Comparison of ENCODE assay signal across 11 cellular contexts in genomic region chr1:156359973-156360372, GRCh38. TPM values are rescaled to one million over a fixed set of nuclear protein-coding genes. Genes with fewer than 3 reads are reported as not detected.
DNase-seq lines count a peak whose midpoint lies in the region; ATAC-seq lines count a peak whose summit lies in the region.
"Had no signal": no experiment of that assay in that cellular context is flagged by ENCODE, and none has a peak within 500 bp of the region (broad histone marks: within the 10 kb centered on the region; RNA-seq: fewer than 3 reads in every experiment).

No MANE protein-coding gene starts in this region.

- ATAC-seq in stimulated activated naive CD8-positive, alpha-beta T cell treated with anti-CD3 and anti-CD28 coated beads, Interleukin-15, amount 100 ng/mL, for 72 hours, result no peak
- ATAC-seq in stimulated activated naive CD8-positive, alpha-beta T cell treated with anti-CD3 and anti-CD28 coated beads, Interleukin-15, Interleukin-2, amounts not matched to agents 100 U/mL and 50 U/mL, for 24 hours, result no peak
- ATAC-seq in GM21447 (IDR thresholded peaks at IDR 0.05; ENCODE audit: unreplicated experiment) (no peak), Right ventricle myocardium inferior (no peak)

- intact Hi-C loops in Right ventricle myocardium inferior (cut with DNase I), result no loop called here

- peaks cover 14% of the 10 kb centered on the region for H3K4me1 Mint-ChIP-seq in stimulated activated naive CD8-positive, alpha-beta T cell treated with anti-CD3 and anti-CD28 coated beads, Interleukin-15, amount 100 ng/mL, for 72 hours

- no peak overlapping the region for H3K4me3 Mint-ChIP-seq in stimulated activated naive CD8-positive, alpha-beta T cell treated with anti-CD3 and anti-CD28 coated beads, Interleukin-15, amount 100 ng/mL, for 72 hours

- peak; percentile 59 for DNase-seq in A172 (ENCODE audit: low spot score)
- peak; percentile 68 for DNase-seq in GM03348 (ENCODE audit: low spot score)
- peak; percentile 39 for DNase-seq in RPMI7951 (ENCODE audit: low read depth)
- peak; percentile 56 for DNase-seq in fibroblast of gingiva (ENCODE audit: low read depth)
- DNase-seq in stimulated activated naive CD8-positive, alpha-beta T cell treated with anti-CD3 and anti-CD28 coated beads, Interleukin-15, amount 100 ng/mL, for 72 hours, result no peak
- DNase-seq in stimulated activated naive CD8-positive, alpha-beta T cell treated with anti-CD3 and anti-CD28 coated beads, Interleukin-15, Interleukin-2, amounts not matched to agents 100 U/mL and 50 U/mL, for 24 hours, result no peak
- DNase-seq in Right ventricle myocardium inferior (ENCODE audit: missing footprints), result no peak
- DNase-seq: MM.1S; stimulated activated CD4-positive, alpha-beta T cell treated with anti-CD3 and anti-CD28 coated beads, Interleukin-12 subunit alpha, Interleukin-12 subunit beta, amount 100 ng/mL, for 4 hours had no signal

- H3K9me3 Mint-ChIP-seq in stimulated activated naive CD8-positive, alpha-beta T cell treated with anti-CD3 and anti-CD28 coated beads, Interleukin-15, amount 100 ng/mL, for 72 hours, result no peaks in the 10 kb centered on the region

- H3K27ac Mint-ChIP-seq in stimulated activated naive CD8-positive, alpha-beta T cell treated with anti-CD3 and anti-CD28 coated beads, Interleukin-15, amount 100 ng/mL, for 72 hours, result no peak overlapping the region

- peaks cover 51% of the 10 kb centered on the region for H3K27me3 Mint-ChIP-seq in stimulated activated naive CD8-positive, alpha-beta T cell treated with anti-CD3 and anti-CD28 coated beads, Interleukin-15, amount 100 ng/mL, for 72 hours

RNA-seq across cellular contexts. Expression of gene RHBG, which starts 9.0 kb away (rescaled TPM):
- not detected in 2 replicates for total RNA-seq in A172 (2014; rRNA removed; shearing (Covaris generic))
- total RNA-seq in RPMI7951 (2014; rRNA removed; shearing (Covaris generic)), result not detected in 2 replicates
- not detected for total RNA-seq in Right ventricle myocardium inferior
- total RNA-seq: subcutaneous adipose tissue had no signal

RNA-seq across cellular contexts. Expression of gene TSACC, which starts 21.6 kb away (rescaled TPM):
- 3.5 and 9.4 TPM in 2 replicates for total RNA-seq in A172 (2014; rRNA removed; shearing (Covaris generic))
- not detected in 2 replicates for total RNA-seq in RPMI7951 (2014; rRNA removed; shearing (Covaris generic))
- not detected for total RNA-seq in Right ventricle myocardium inferior
- total RNA-seq: subcutaneous adipose tissue had no signal

RNA-seq across cellular contexts. Expression of gene CCT3, which starts 21.9 kb away (rescaled TPM):
- total RNA-seq in A172 (2014; rRNA removed; shearing (Covaris generic)), result 1,101 and 1,191 TPM in 2 replicates
- total RNA-seq in RPMI7951 (2014; rRNA removed; shearing (Covaris generic)), result 455 and 483 TPM in 2 replicates
- total RNA-seq in Right ventricle myocardium inferior, result 137 TPM

Comparison
In these comparisons a context has a peak if more than half of its experiments do, and no peak if none do; other contexts are left out.
1. DNase-seq: peak in A172 (single experiment), GM03348 (single experiment), RPMI7951 (single experiment) and fibroblast of gingiva (single experiment); none in stimulated activated naive CD8-positive, alpha-beta T cell treated with anti-CD3 and anti-CD28 coated beads, Interleukin-15, amount 100 ng/mL, for 72 hours (0 of 2), stimulated activated naive CD8-positive, alpha-beta T cell treated with anti-CD3 and anti-CD28 coated beads, Interleukin-15, Interleukin-2, amounts not matched to agents 100 U/mL and 50 U/mL, for 24 hours (single experiment) and Right ventricle myocardium inferior (single experiment).